Comparison of ENCODE assay signal across 13 cellular contexts in the genomic region with DNA sequence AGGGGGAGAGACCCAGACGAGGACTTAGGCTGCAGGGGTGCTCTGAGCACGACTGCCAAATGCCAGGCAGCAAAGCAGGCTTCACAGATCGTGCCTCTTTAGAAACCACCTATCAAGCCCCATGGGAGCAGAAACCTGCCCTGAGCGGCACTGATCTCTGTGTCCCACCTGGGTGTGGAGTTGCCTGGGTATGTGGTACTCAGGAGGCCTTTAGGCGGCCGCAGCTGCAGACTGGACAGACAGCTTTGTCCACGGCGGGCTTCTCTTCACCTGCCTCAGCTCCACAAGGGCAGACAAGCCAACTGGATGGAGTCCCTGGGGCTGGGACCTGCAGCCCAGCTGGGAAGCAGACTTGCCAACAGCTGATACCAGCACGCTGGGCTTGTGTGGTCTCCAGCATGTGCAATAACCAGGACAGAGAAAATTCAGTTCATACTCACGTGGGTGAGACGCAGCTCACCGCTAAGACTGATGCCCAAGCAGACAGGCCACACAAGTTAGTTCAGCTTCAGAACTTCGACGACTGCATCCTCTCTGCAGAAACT.
"Had no signal": no experiment of that assay in that cellular context is flagged by ENCODE, and none has a peak within 500 bp of the region (broad histone marks: within the 10 kb centered on the region; RNA-seq: fewer than 3 reads in every experiment).

No MANE protein-coding gene starts in this region.

- DNase-seq: cerebellar nuclear complex; effector CD4-positive, alpha-beta T cell; endodermal cell; erythroblast; foreskin keratinocyte; head of caudate nucleus; left lung; lower lobe of right lung; naive B cell; sigmoid colon; stimulated activated CD4-positive, alpha-beta T cell treated with anti-CD3 and anti-CD28 coated beads, Interleukin-2, amount 100 ng/mL, for 48 hours; stimulated activated naive CD4-positive, alpha-beta T cell treated with Interleukin-2 at 50 U/mL for 16 hours; thyroid gland had no signal

- ATAC-seq: foreskin keratinocyte, left lung, lower lobe of right lung had no signal
